ENCODE assay signal across 8 cellular contexts in the genomic region with DNA sequence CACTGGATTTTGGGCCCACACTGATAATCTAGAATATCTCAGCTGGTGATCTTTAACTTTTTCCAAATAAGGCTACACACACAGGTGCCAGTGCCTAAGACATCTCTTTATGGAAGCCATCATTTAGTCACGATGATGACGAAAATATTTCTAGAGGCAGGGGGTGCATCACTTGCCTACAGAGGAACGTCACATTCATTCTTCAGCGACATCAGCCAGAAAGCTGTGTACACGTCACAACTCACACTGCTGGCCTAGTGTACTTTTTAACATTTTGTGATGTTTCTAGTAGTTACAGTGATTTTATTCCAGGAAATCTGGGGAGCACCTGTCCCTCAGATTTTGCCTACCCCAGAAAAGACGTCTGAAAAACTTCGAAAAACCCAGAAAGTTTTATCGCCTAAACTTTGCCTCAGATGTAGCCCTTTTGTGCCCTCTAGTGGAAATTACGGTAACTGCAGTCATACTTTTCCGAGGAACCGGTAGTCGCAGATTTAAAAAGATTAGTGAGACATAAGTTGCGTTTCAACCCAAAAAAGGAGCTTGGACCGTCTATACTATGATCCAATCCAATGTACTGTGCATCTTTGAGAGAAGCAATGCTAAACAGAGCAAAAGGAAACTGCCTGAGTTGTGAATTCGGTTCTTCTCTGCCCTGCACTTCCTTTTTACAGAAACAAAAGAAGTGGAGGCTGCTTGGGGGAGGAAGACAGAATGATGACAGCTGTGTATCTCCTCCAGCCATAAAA.
DNase-seq lines count a peak whose midpoint lies in the region; ATAC-seq and TF ChIP-seq lines count a peak whose summit lies in the region.

No MANE protein-coding gene starts in this region.

- peak; percentile 65 for DNase-seq in ACHN
- peak; percentile 34 for DNase-seq in NCI-H187 treated with DMSO at 0.1 percent for 48 hours (lab: John Stamatoyannopoulos, UW)
- DNase-seq in ecto neural progenitor cell (ENCODE audit: low spot score), result peak; percentile 64
- DNase-seq in lung microvascular endothelial cell (ENCODE audit: low read depth in 2 of 2), result peak; percentile 62 to 71
- peak; percentile 66 for DNase-seq in stimulated activated CD8-positive, alpha-beta memory T cell treated with anti-CD3 and anti-CD28 coated beads, Interleukin-4, amount 100 ng/mL, for 48 hours

- TF ChIP-seq CTCF in GM12873 (IDR thresholded peaks at IDR 0.05; ENCODE audit: insufficient read depth, low read depth, low read length, missing control alignments) (peak; percentile 77), WI38 (IDR thresholded peaks at IDR 0.05; ENCODE audit: low read depth, low read length) (peak; percentile 72)

- ATAC-seq in HG02885 (IDR thresholded peaks at IDR 0.05; ENCODE audit: poor library complexity, unreplicated experiment), result peak; percentile 78

- in situ Hi-C loops in ACHN (cut with HindIII; ENCODE audit: low pct_ligation_motif_present, low pct_unique_long_range_greater_than_20kb, low sequenced_read_pairs), result no loop called here

- H3K4me3 ChIP-seq in WI38 (ENCODE audit: low read depth, low read length), result peak overlapping the region; percentile 42

Comparison
In these comparisons a context has a peak if more than half of its experiments do, and no peak if none do; other contexts are left out.
1. Peak in every context shown above with its lines: DNase-seq, ATAC-seq and H3K4me3 ChIP-seq.